ENCODE assay signal across 8 cellular contexts in genomic region chr12:6851921-6852650, GRCh38. TPM values are rescaled to one million over a fixed set of nuclear protein-coding genes. Genes with fewer than 3 reads are reported as not detected.
DNase-seq lines count a peak whose midpoint lies in the region; ATAC-seq and TF ChIP-seq lines count a peak whose summit lies in the region.

Gene USP5, plus strand, starts transcription at chr12:6852150. Its CDS starts 30 bp downstream, at chr12:6852180.

- TF ChIP-seq CTCF in SU-DHL-6 (IDR thresholded peaks at IDR 0.05; ENCODE audit: insufficient read depth, low read length, poor library complexity, severe bottlenecking) (no peak), glutamatergic neuron (IDR thresholded peaks at IDR 0.05; ENCODE audit: partially characterized antibody, unreplicated experiment) (no peak), osteocyte (IDR thresholded peaks at IDR 0.05) (no peak)

- H2AFZ ChIP-seq in SU-DHL-6 (ENCODE audit: low read depth, low read length, severe bottlenecking), result peak within 1 kb of the TSS; percentile 65

- no peaks in the 10 kb centered on the region for H3K27me3 Mint-ChIP-seq in activated naive CD8-positive, alpha-beta T cell treated with anti-CD3 and anti-CD28 coated beads, Interleukin-2, amount 10 ng/mL, durations not matched to agents 7 days and 5 days
- peaks cover 8% of the 10 kb centered on the region for H3K27me3 Mint-ChIP-seq in glutamatergic neuron (ENCODE audit: unreplicated experiment)
- H3K27me3 Mint-ChIP-seq in osteocyte (ENCODE audit: unreplicated experiment), result no peaks in the 10 kb centered on the region

- no peaks in the 10 kb centered on the region for H3K9me3 ChIP-seq in SU-DHL-6 (ENCODE audit: insufficient read depth, low read length)
- H3K9me3 ChIP-seq in thymus (ENCODE audit: control insufficient read depth), result peaks cover 1% of the 10 kb centered on the region

- no peaks in the 10 kb centered on the region for H3K9me3 Mint-ChIP-seq in activated naive CD8-positive, alpha-beta T cell treated with anti-CD3 and anti-CD28 coated beads, Interleukin-2, amount 10 ng/mL, durations not matched to agents 7 days and 5 days
- H3K9me3 Mint-ChIP-seq in glutamatergic neuron (ENCODE audit: unreplicated experiment) (peaks cover 11% of the 10 kb centered on the region), osteocyte (ENCODE audit: unreplicated experiment) (no peaks in the 10 kb centered on the region)

- no peaks in the 10 kb centered on the region for H3K9me2 ChIP-seq in SU-DHL-6 (replicated peaks; ENCODE audit: insufficient read depth, low read length)

- peak within 1 kb of the TSS; percentile 83 for H3K27ac ChIP-seq in SU-DHL-6 (ENCODE audit: low read depth, low read length)
- H3K27ac ChIP-seq in thymus (ENCODE audit: low read depth), result peak within 1 kb of the TSS; percentile 96

- POLR2A ChIA-PET in activated naive CD8-positive, alpha-beta T cell treated with anti-CD3 and anti-CD28 coated beads, Interleukin-2, amount 10 ng/mL, durations not matched to agents 7 days and 5 days (lab: Charles Lee), result interaction anchor here (0.6 to 7.2 kb wide), 37 partner anchors 9 to 400 kb away, joined by 3 to 106 read pairs (median 5); partner anchors contain the start of genes C12orf57, C1RL, COPS7A and GNB3

- peak; percentile 74 for ATAC-seq in HG02678 (IDR thresholded peaks at IDR 0.05; ENCODE audit: unreplicated experiment)
- ATAC-seq in activated naive CD8-positive, alpha-beta T cell treated with anti-CD3 and anti-CD28 coated beads, Interleukin-2, amount 10 ng/mL, durations not matched to agents 7 days and 5 days (ENCODE audit: low read depth), result peak; percentile 79

- peak within 1 kb of the TSS; percentile 73 for H3K4me2 ChIP-seq in SU-DHL-6 (ENCODE audit: low read depth, low read length, poor library complexity, severe bottlenecking)

- H3K27ac Mint-ChIP-seq in activated naive CD8-positive, alpha-beta T cell treated with anti-CD3 and anti-CD28 coated beads, Interleukin-2, amount 10 ng/mL, durations not matched to agents 7 days and 5 days, result peak within 1 kb of the TSS; percentile 99
- H3K27ac Mint-ChIP-seq in glutamatergic neuron (ENCODE audit: unreplicated experiment), result peak within 1 kb of the TSS; percentile 98
- peak within 1 kb of the TSS; percentile 99 for H3K27ac Mint-ChIP-seq in osteocyte (ENCODE audit: unreplicated experiment)

- H3K4me3 Mint-ChIP-seq in activated naive CD8-positive, alpha-beta T cell treated with anti-CD3 and anti-CD28 coated beads, Interleukin-2, amount 10 ng/mL, durations not matched to agents 7 days and 5 days, result peak within 1 kb of the TSS; percentile 96
- H3K4me3 Mint-ChIP-seq in glutamatergic neuron (ENCODE audit: unreplicated experiment) (peak within 1 kb of the TSS; percentile 98), osteocyte (ENCODE audit: unreplicated experiment) (peak within 1 kb of the TSS; percentile 97)

- TF ChIP-seq POLR2A in GM10847 (IDR thresholded peaks at IDR 0.05; ENCODE audit: extremely low read depth, insufficient read length), result peak; percentile 74

- H3K36me3 ChIP-seq in SU-DHL-6 (ENCODE audit: low read length) (no peaks in the 10 kb centered on the region), thymus (ENCODE audit: control insufficient read depth, insufficient read depth) (peaks cover 36% of the 10 kb centered on the region)

- H3K79me2 ChIP-seq in SU-DHL-6 (ENCODE audit: insufficient read depth, low read length), result peaks cover 40% of the 10 kb centered on the region

- DNase-seq in NCI-H128 (lab: John Stamatoyannopoulos, UW; ENCODE audit: unreplicated experiment) (peak; percentile 100), glutamatergic neuron (peak; percentile 97), osteocyte (ENCODE audit: extremely low spot score, unreplicated experiment) (peak; percentile 99)
- DNase-seq in activated naive CD8-positive, alpha-beta T cell treated with anti-CD3 and anti-CD28 coated beads, Interleukin-2, amount 10 ng/mL, durations not matched to agents 7 days and 5 days, result peak; percentile 94

- H3K4me1 ChIP-seq in thymus (ENCODE audit: control insufficient read depth, insufficient read depth, low read length), result peaks cover 19% of the 10 kb centered on the region

- H3K9ac ChIP-seq in SU-DHL-6 (ENCODE audit: low read length), result peak within 1 kb of the TSS; percentile 93

- H3K27me3 ChIP-seq in SU-DHL-6 (ENCODE audit: low read length) (no peaks in the 10 kb centered on the region), thymus (ENCODE audit: control insufficient read depth, insufficient read depth) (no peaks in the 10 kb centered on the region)

- H3K4me3 ChIP-seq in SU-DHL-6 (ENCODE audit: insufficient read depth, low read length, poor library complexity, severe bottlenecking) (peak within 1 kb of the TSS; percentile 87), thymus (ENCODE audit: low read length) (peak within 1 kb of the TSS; percentile 81)

- peaks cover 37% of the 10 kb centered on the region for H3K4me1 Mint-ChIP-seq in activated naive CD8-positive, alpha-beta T cell treated with anti-CD3 and anti-CD28 coated beads, Interleukin-2, amount 10 ng/mL, durations not matched to agents 7 days and 5 days
- H3K4me1 Mint-ChIP-seq in glutamatergic neuron (ENCODE audit: low read depth, unreplicated experiment) (peaks cover 13% of the 10 kb centered on the region), osteocyte (ENCODE audit: unreplicated experiment) (peaks cover 34% of the 10 kb centered on the region)

- peaks cover 30% of the 10 kb centered on the region for H3K36me3 Mint-ChIP-seq in activated naive CD8-positive, alpha-beta T cell treated with anti-CD3 and anti-CD28 coated beads, Interleukin-2, amount 10 ng/mL, durations not matched to agents 7 days and 5 days
- no peaks in the 10 kb centered on the region for H3K36me3 Mint-ChIP-seq in glutamatergic neuron (ENCODE audit: unreplicated experiment)
- H3K36me3 Mint-ChIP-seq in osteocyte (ENCODE audit: unreplicated experiment), result peaks cover 13% of the 10 kb centered on the region

- under 1% methylated on average over 65 of the region's 65 CpGs for WGBS in thymus

- H3F3A ChIP-seq in SU-DHL-6 (ENCODE audit: insufficient read depth), result 0 out of 2 replicates have a peak, but pooled peaks cover 4% of the 10 kb centered on the region

- H4K20me1 ChIP-seq in SU-DHL-6 (ENCODE audit: low read depth, low read length), result no peaks in the 10 kb centered on the region

RNA-seq across cellular contexts. Expression of gene USP5, which starts in this region (rescaled TPM):
- total RNA-seq in activated naive CD8-positive, alpha-beta T cell treated with anti-CD3 and anti-CD28 coated beads, Interleukin-2, amount 10 ng/mL, durations not matched to agents 7 days and 5 days, result 10 to 100 TPM; 84.8 to 95.4 TPM
- total RNA-seq in glutamatergic neuron (ENCODE audit: unreplicated experiment) (141 TPM), osteocyte (113 and 114 TPM in 2 replicates)
- polyA plus RNA-seq in thymus, result 32.2 TPM

Comparison
In these comparisons a context has a peak if more than half of its experiments do, and no peak if none do; other contexts are left out.
1. Peak in every context shown above with its lines: DNase-seq, ATAC-seq, H3K4me3 ChIP-seq and H3K27ac ChIP-seq.